In genomic region chr12:110537605-110538409, GRCh38 we compare ENCODE assay signal across 10 cellular contexts. TPM values are rescaled to one million over a fixed set of nuclear protein-coding genes. Genes with fewer than 3 reads are reported as not detected.
DNase-seq lines count a peak whose midpoint lies in the region; ATAC-seq and TF ChIP-seq lines count a peak whose summit lies in the region.
"Had no signal": no experiment of that assay in that cellular context is flagged by ENCODE, and none has a peak within 500 bp of the region (broad histone marks: within the 10 kb centered on the region; RNA-seq: fewer than 3 reads in every experiment).

No MANE protein-coding gene starts in this region.

- H3K4me3 ChIP-seq in hepatocyte (no peak overlapping the region), MM.1S (ENCODE audit: low read length) (no peak overlapping the region)

- no peak overlapping the region for H3K4me2 ChIP-seq in hepatocyte
- H3K4me2 ChIP-seq in MM.1S (ENCODE audit: low read depth, low read length), result no peak overlapping the region

- H3K9me2 ChIP-seq in hepatocyte (replicated peaks; ENCODE audit: insufficient read depth), result no peaks in the 10 kb centered on the region
- H3K9me2 ChIP-seq in MM.1S (replicated peaks; ENCODE audit: insufficient read depth, low read length), result no peaks in the 10 kb centered on the region

- no peaks in the 10 kb centered on the region for H3F3A ChIP-seq in MM.1S (ENCODE audit: insufficient read depth, low read length)

- peaks cover 96% of the 10 kb centered on the region for H3K36me3 Mint-ChIP-seq in stimulated activated effector memory CD8-positive, alpha-beta T cell treated with anti-CD3 and anti-CD28 coated beads, Interleukin-12 subunit alpha, Interleukin-12 subunit beta, amount 100 ng/mL, for 72 hours

- H3K79me2 ChIP-seq in hepatocyte, result peaks cover 12% of the 10 kb centered on the region
- H3K79me2 ChIP-seq in MM.1S (ENCODE audit: low read length), result peaks cover 1% of the 10 kb centered on the region; the same call in 1 of the 2 replicates

- H3K27ac Mint-ChIP-seq in stimulated activated effector memory CD8-positive, alpha-beta T cell treated with anti-CD3 and anti-CD28 coated beads, Interleukin-12 subunit alpha, Interleukin-12 subunit beta, amount 100 ng/mL, for 72 hours, result peak overlapping the region; percentile 52

- H3K4me1 Mint-ChIP-seq in stimulated activated effector memory CD8-positive, alpha-beta T cell treated with anti-CD3 and anti-CD28 coated beads, Interleukin-12 subunit alpha, Interleukin-12 subunit beta, amount 100 ng/mL, for 72 hours, result peaks cover 2% of the 10 kb centered on the region

- H3K9me3 Mint-ChIP-seq in stimulated activated effector memory CD8-positive, alpha-beta T cell treated with anti-CD3 and anti-CD28 coated beads, Interleukin-12 subunit alpha, Interleukin-12 subunit beta, amount 100 ng/mL, for 72 hours, result no peaks in the 10 kb centered on the region
- H3K9me3 Mint-ChIP-seq: naive thymus-derived CD8-positive, alpha-beta T cell had no signal

- H3K4me1 ChIP-seq in hepatocyte (ENCODE audit: insufficient read depth) (peaks cover 14% of the 10 kb centered on the region), MM.1S (ENCODE audit: low read length) (peaks cover 8% of the 10 kb centered on the region; the same call in 1 of the 2 replicates)

- 94% methylated on average over 9 of the region's 9 CpGs for WGBS in hepatocyte (ENCODE audit: low lambda C conversion rate, missing lambda C conversion rate)

- H3K27ac ChIP-seq in hepatocyte (peak overlapping the region; percentile 65), MM.1S (ENCODE audit: low read length) (no peak overlapping the region)

- no peak overlapping the region for H3K9ac ChIP-seq in MM.1S (ENCODE audit: low read length)

- H3K27me3 ChIP-seq in hepatocyte (no peaks in the 10 kb centered on the region), MM.1S (replicated peaks; ENCODE audit: insufficient read depth, low read length) (no peaks in the 10 kb centered on the region)

- no peaks in the 10 kb centered on the region for H4K20me1 ChIP-seq in hepatocyte (ENCODE audit: insufficient read depth, poor library complexity, severe bottlenecking)
- H4K20me1 ChIP-seq in MM.1S (ENCODE audit: insufficient read depth, low read length), result no peaks in the 10 kb centered on the region

- H3K36me3 ChIP-seq in hepatocyte (replicated peaks; ENCODE audit: insufficient read depth, low read depth), result no peaks in the 10 kb centered on the region
- H3K36me3 ChIP-seq in MM.1S (replicated peaks; ENCODE audit: insufficient read depth, low read length), result no peaks in the 10 kb centered on the region

- DNase-seq in LHCN-M2 (ENCODE audit: low read depth) (peak; percentile 64), astrocyte of the hippocampus (ENCODE audit: low read depth, low spot score) (peak; percentile 60), hepatocyte (ENCODE audit: low spot score) (peak; percentile 12), MM.1S (no peak), NCI-H345 treated with DMSO at 0.1 percent for 48 hours (lab: John Stamatoyannopoulos, UW; ENCODE audit: unreplicated experiment) (no peak)
- DNase-seq in stimulated activated effector memory CD8-positive, alpha-beta T cell treated with anti-CD3 and anti-CD28 coated beads, Interleukin-12 subunit alpha, Interleukin-12 subunit beta, amount 100 ng/mL, for 72 hours (ENCODE audit: low spot score in 2 of 2), result no peak
- DNase-seq: foreskin fibroblast; naive thymus-derived CD8-positive, alpha-beta T cell had no signal

- H2AFZ ChIP-seq in hepatocyte (no peak overlapping the region), MM.1S (ENCODE audit: low read length) (no peak overlapping the region)

- no peak for TF ChIP-seq CTCF in hepatocyte (IDR thresholded peaks at IDR 0.05; ENCODE audit: poor library complexity)
- no peak for TF ChIP-seq CTCF in MM.1S (IDR thresholded peaks at IDR 0.05; ENCODE audit: low read length)

- ATAC-seq in stimulated activated effector memory CD8-positive, alpha-beta T cell treated with anti-CD3 and anti-CD28 coated beads, Interleukin-12 subunit alpha, Interleukin-12 subunit beta, amount 100 ng/mL, for 72 hours, result no peak
- ATAC-seq in HG03175 (IDR thresholded peaks at IDR 0.05; ENCODE audit: unreplicated experiment) (no peak), GM21737 (IDR thresholded peaks at IDR 0.05; ENCODE audit: unreplicated experiment) (no peak)
- ATAC-seq: naive thymus-derived CD8-positive, alpha-beta T cell had no signal

- H3K4me3 Mint-ChIP-seq in stimulated activated effector memory CD8-positive, alpha-beta T cell treated with anti-CD3 and anti-CD28 coated beads, Interleukin-12 subunit alpha, Interleukin-12 subunit beta, amount 100 ng/mL, for 72 hours, result no peak overlapping the region
- H3K4me3 Mint-ChIP-seq: naive thymus-derived CD8-positive, alpha-beta T cell had no signal

- H3K9me3 ChIP-seq in hepatocyte (ENCODE audit: low read depth) (no peaks in the 10 kb centered on the region), MM.1S (replicated peaks; ENCODE audit: insufficient read depth, low read length) (no peaks in the 10 kb centered on the region)

RNA-seq across cellular contexts. Expression of gene RAD9B, which starts 35.7 kb away (rescaled TPM):
- total RNA-seq in LHCN-M2 (2014; rRNA removed), result 1.0 and 1.5 TPM in 2 replicates
- polyA plus RNA-seq in LHCN-M2 (2012), result 0.38 TPM
- total RNA-seq in hepatocyte, result 0.23 and 0.24 TPM in 2 replicates
- 0.13 and 0.61 TPM in 2 replicates for polyA plus RNA-seq in hepatocyte

RNA-seq across cellular contexts. Expression of gene VPS29, which starts 35.9 kb away (rescaled TPM):
- total RNA-seq in LHCN-M2 (2014; rRNA removed) (77.5 and 82.8 TPM in 2 replicates), hepatocyte (102 and 110 TPM in 2 replicates)
- polyA plus RNA-seq in LHCN-M2 (2012), result 113 TPM
- 176 and 177 TPM in 2 replicates for polyA plus RNA-seq in hepatocyte

RNA-seq across cellular contexts. Expression of gene PPTC7, which starts 45.3 kb away (rescaled TPM):
- 4.8 and 9.2 TPM in 2 replicates for total RNA-seq in LHCN-M2 (2014; rRNA removed)
- polyA plus RNA-seq in LHCN-M2 (2012), result 4.2 TPM
- 11.8 and 17.1 TPM in 2 replicates for total RNA-seq in hepatocyte
- polyA plus RNA-seq in hepatocyte, result 8.1 and 8.6 TPM in 2 replicates

Comparison
In these comparisons a context has a peak if more than half of its experiments do, and no peak if none do; other contexts are left out.
1. DNase-seq: peak in LHCN-M2 (single experiment), astrocyte of the hippocampus (single experiment) and hepatocyte (single experiment); none in stimulated activated effector memory CD8-positive, alpha-beta T cell treated with anti-CD3 and anti-CD28 coated beads, Interleukin-12 subunit alpha, Interleukin-12 subunit beta, amount 100 ng/mL, for 72 hours (0 of 2), MM.1S (single experiment) and NCI-H345 treated with DMSO at 0.1 percent for 48 hours (single experiment).